In the genomic region with DNA sequence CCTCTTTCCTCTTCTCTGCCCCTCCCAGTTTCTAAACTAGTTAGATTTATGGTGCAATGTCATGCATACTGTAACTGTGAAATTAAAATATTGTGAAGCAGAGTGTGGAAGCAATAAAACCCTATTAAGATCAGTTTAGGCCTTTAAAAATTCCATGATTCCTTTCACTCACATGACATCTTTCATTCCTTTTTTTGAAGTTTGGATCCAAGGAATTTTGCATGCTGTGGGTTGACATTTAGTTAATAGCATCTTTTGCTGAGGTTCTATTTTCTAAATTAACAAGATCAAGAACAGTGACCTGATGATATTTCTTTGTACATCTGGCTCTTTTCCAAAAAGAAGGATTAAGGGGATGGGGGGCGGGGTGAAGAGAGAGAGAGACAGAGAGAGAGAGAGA, we compare ENCODE assay signal across 33 cellular contexts. TPM values are rescaled to one million over a fixed set of nuclear protein-coding genes. Genes with fewer than 3 reads are reported as not detected.
"Had no signal": no experiment of that assay in that cellular context is flagged by ENCODE, and none has a peak within 500 bp of the region (broad histone marks: within the 10 kb centered on the region; RNA-seq: fewer than 3 reads in every experiment).

No MANE protein-coding gene starts in this region.

- H3K36me3 ChIP-seq: adrenal gland, esophagus muscularis mucosa, gastrocnemius medialis, heart left ventricle had no signal

- H3K27ac Mint-ChIP-seq: activated CD4-positive, alpha-beta memory T cell treated with anti-CD3 and anti-CD28 coated beads for 36 hours; activated CD4-positive, alpha-beta T cell treated with anti-CD3 and anti-CD28 coated beads for 36 hours; activated naive CD4-positive, alpha-beta T cell treated with anti-CD3 and anti-CD28 coated beads for 36 hours; activated naive CD8-positive, alpha-beta T cell treated with anti-CD3 and anti-CD28 coated beads for 36 hours; activated naive CD8-positive, alpha-beta T cell treated with anti-CD3 and anti-CD28 coated beads, Interleukin-2, amount 50 U/mL, for 24 hours; effector memory CD8-positive, alpha-beta T cell had no signal

- H3K9me3 Mint-ChIP-seq: activated CD4-positive, alpha-beta memory T cell treated with anti-CD3 and anti-CD28 coated beads for 36 hours; activated naive CD4-positive, alpha-beta T cell treated with anti-CD3 and anti-CD28 coated beads for 36 hours; activated naive CD8-positive, alpha-beta T cell treated with anti-CD3 and anti-CD28 coated beads for 36 hours; activated naive CD8-positive, alpha-beta T cell treated with anti-CD3 and anti-CD28 coated beads, Interleukin-2, amount 50 U/mL, for 24 hours; activated T-helper 1 cell treated with anti-CD3 and anti-CD28 coated beads, Interleukin-12 subunit alpha, Interleukin-12 subunit beta, Interleukin-2, Interleukin-4 antibody, amounts not matched to agents 30 ng/mL and 10 ng/mL and 1 ng/mL, durations not matched to agents 14 hours and 24 hours and 36 hours; activated T-helper 2 cell treated with anti-CD3 and anti-CD28 coated beads, Interferon-gamma antibody, Interleukin-2, Interleukin-4, amounts not matched to agents 10 μg/mL and 5 μg/mL and 100 μg/mL, durations not matched to agents 14 hours and 24 hours and 36 hours; effector memory CD8-positive, alpha-beta T cell had no signal

- H3K9me3 ChIP-seq: adrenal gland, body of pancreas, esophagus muscularis mucosa, gastrocnemius medialis, heart left ventricle had no signal

- H3K27ac ChIP-seq: adrenal gland, body of pancreas, esophagus muscularis mucosa, foreskin keratinocyte, gastrocnemius medialis, heart left ventricle had no signal

- DNase-seq: activated CD4-positive, alpha-beta memory T cell treated with anti-CD3 and anti-CD28 coated beads for 36 hours; activated CD4-positive, alpha-beta T cell treated with anti-CD3 and anti-CD28 coated beads for 36 hours; activated CD4-positive, alpha-beta T cell treated with anti-CD3 and anti-CD28 coated beads, Interleukin-2, amount 10 ng/mL, durations not matched to agents 24 days and 14 days; activated CD4-positive, CD25-positive, alpha-beta regulatory T cell; activated CD4-positive, CD25-positive, alpha-beta regulatory T cell treated with anti-CD3 and anti-CD28 coated beads, Interleukin-2, amount 50 U/mL, for 72 hours; activated CD8-positive, alpha-beta memory T cell treated with anti-CD3 and anti-CD28 coated beads, Interleukin-2, amount 10 ng/mL, durations not matched to agents 7 days and 5 days; activated CD8-positive, alpha-beta memory T cell treated with anti-CD3 and anti-CD28 coated beads, Interleukin-2, amount 50 U/mL, for 4 hours; activated CD8-positive, alpha-beta T cell treated with anti-CD3 and anti-CD28 coated beads, Interleukin-2, amount 10 ng/mL, durations not matched to agents 7 days and 5 days; activated effector memory CD4-positive, alpha-beta T cell treated with anti-CD3 and anti-CD28 coated beads, Interleukin-2, amount 50 U/mL, for 16 hours; activated naive CD4-positive, alpha-beta T cell treated with anti-CD3 and anti-CD28 coated beads for 36 hours; activated naive CD8-positive, alpha-beta T cell treated with anti-CD3 and anti-CD28 coated beads for 36 hours; activated naive CD8-positive, alpha-beta T cell treated with anti-CD3 and anti-CD28 coated beads, Interleukin-2, amount 50 U/mL, for 24 hours; activated T-cell treated with anti-CD3 and anti-CD28 coated beads, Interleukin-2, amount 50 U/mL, for 1 hour; activated T-cell treated with anti-CD3 and anti-CD28 coated beads, Interleukin-2, amount 50 U/mL, for 48 hours; adrenal gland; amygdala; aorta; body of pancreas; caudate nucleus; cortex of kidney; dermis blood vessel endothelial cell; effector CD4-positive, alpha-beta T cell; effector memory CD8-positive, alpha-beta T cell; erythroblast; foreskin keratinocyte; gastrocnemius medialis; glutamatergic neuron; heart left ventricle; T-helper 2 cell had no signal

- H3K4me1 ChIP-seq: foreskin keratinocyte had no signal

- ATAC-seq: activated CD4-positive, alpha-beta T cell treated with anti-CD3 and anti-CD28 coated beads for 36 hours; activated CD8-positive, alpha-beta memory T cell treated with anti-CD3 and anti-CD28 coated beads, Interleukin-2, amount 10 ng/mL, durations not matched to agents 7 days and 5 days; activated CD8-positive, alpha-beta T cell treated with anti-CD3 and anti-CD28 coated beads, Interleukin-2, amount 10 ng/mL, durations not matched to agents 7 days and 5 days; activated naive CD8-positive, alpha-beta T cell treated with anti-CD3 and anti-CD28 coated beads, Interleukin-2, amount 50 U/mL, for 24 hours; body of pancreas; gastrocnemius medialis; heart left ventricle had no signal

- H3K36me3 Mint-ChIP-seq: activated CD4-positive, alpha-beta memory T cell treated with anti-CD3 and anti-CD28 coated beads for 36 hours; activated naive CD4-positive, alpha-beta T cell treated with anti-CD3 and anti-CD28 coated beads, Interleukin-2, amount 50 U/mL, for 24 hours; activated naive CD8-positive, alpha-beta T cell treated with anti-CD3 and anti-CD28 coated beads for 36 hours had no signal

- H3K4me3 ChIP-seq: adrenal gland, body of pancreas, esophagus muscularis mucosa, gastrocnemius medialis, heart left ventricle had no signal

- H3K4me3 Mint-ChIP-seq: activated CD4-positive, alpha-beta memory T cell treated with anti-CD3 and anti-CD28 coated beads for 36 hours; activated CD4-positive, alpha-beta T cell treated with anti-CD3 and anti-CD28 coated beads for 36 hours; activated CD8-positive, alpha-beta memory T cell treated with anti-CD3 and anti-CD28 coated beads, Interleukin-2, amount 10 ng/mL, durations not matched to agents 7 days and 5 days; activated CD8-positive, alpha-beta T cell treated with anti-CD3 and anti-CD28 coated beads, Interleukin-2, amount 10 ng/mL, durations not matched to agents 7 days and 5 days; activated naive CD4-positive, alpha-beta T cell treated with anti-CD3 and anti-CD28 coated beads for 36 hours; activated naive CD4-positive, alpha-beta T cell treated with anti-CD3 and anti-CD28 coated beads, Interleukin-2, amount 50 U/mL, for 24 hours; activated naive CD8-positive, alpha-beta T cell treated with anti-CD3 and anti-CD28 coated beads for 36 hours; activated T-helper 1 cell treated with anti-CD3 and anti-CD28 coated beads, Interleukin-12 subunit alpha, Interleukin-12 subunit beta, Interleukin-2, Interleukin-4 antibody, amounts not matched to agents 30 ng/mL and 10 ng/mL and 1 ng/mL, durations not matched to agents 14 hours and 24 hours and 36 hours had no signal

RNA-seq across cellular contexts. Expression of a gene that starts 13.7 kb away (rescaled TPM):
- total RNA-seq: body of pancreas had no signal
